ENCODE assay signal across 8 cellular contexts in the genomic region with DNA sequence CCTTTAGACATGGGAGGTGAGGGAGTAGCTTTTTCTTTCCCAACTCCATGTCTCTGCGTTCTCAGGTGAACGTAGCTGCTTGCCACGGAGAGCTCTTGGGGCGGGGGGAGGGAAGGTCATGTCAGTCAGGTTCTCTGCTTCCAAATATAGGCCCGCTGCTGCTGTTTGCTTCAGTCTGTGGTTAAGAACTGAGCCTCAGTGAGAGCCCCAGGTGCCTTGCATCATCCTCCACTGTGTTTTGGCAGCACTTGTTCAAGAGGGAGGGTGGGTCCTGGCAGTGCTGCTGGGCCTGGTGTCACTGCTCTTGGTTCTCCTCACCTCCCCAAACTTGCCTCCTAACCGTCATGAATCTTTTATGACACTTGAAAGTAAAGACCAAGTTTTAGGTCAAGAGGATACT. TPM values are rescaled to one million over a fixed set of nuclear protein-coding genes. Genes with fewer than 3 reads are reported as not detected.
DNase-seq lines count a peak whose midpoint lies in the region; ATAC-seq, FAIRE-seq and TF ChIP-seq lines count a peak whose summit lies in the region.

No MANE protein-coding gene starts in this region.

- peak overlapping the region; percentile 89 to 95 for H3K27ac Mint-ChIP-seq in T-cell

- POLR2A ChIA-PET in T-cell (lab: Charles Lee): interaction anchor here (0.6 to 1.1 kb wide), 7 partner anchors 19 to 1618 kb away, joined by 5 to 9 read pairs (median 5); no protein-coding TSS in a partner anchor

- TF ChIP-seq CTCF in GM13976 (IDR thresholded peaks at IDR 0.05; ENCODE audit: borderline replicate concordance, control extremely low read depth, extremely low read depth, insufficient read depth, missing control alignments): no peak

- peak; percentile 97 for ATAC-seq in HG02678 (IDR thresholded peaks at IDR 0.05; ENCODE audit: unreplicated experiment)
- ATAC-seq in T-cell (replicated peaks in 1 of 4): peak; percentile 98 to 99 (median 99)

- H3K27me3 Mint-ChIP-seq in T-cell: no peaks in the 10 kb centered on the region

- CTCF ChIA-PET in T-cell (lab: Charles Lee): interaction anchor here (0.5 to 1.7 kb wide), 6 partner anchors 11 to 481 kb away, joined by 3 to 7 read pairs (median 5); no protein-coding TSS in a partner anchor

- DNase-seq in GM13976 (ENCODE audit: low spot score) (peak; percentile 73), T-cell (peak; percentile 46 to 92 (median 74)), D341Med (ENCODE audit: low spot score) (no peak), NCI-H2029 treated with DMSO at 0.1 percent for 48 hours (lab: John Stamatoyannopoulos, UW) (no peak), Kasumi-1 (lab: John Stamatoyannopoulos, UW) (no peak), frontal cortex (ENCODE audit: low spot score in 2 of 2) (no peak)
- peak; percentile 53 for DNase-seq in central memory CD4-positive, alpha-beta T cell

- in situ Hi-C loops in GM13976 (cut with MboI; ENCODE audit: low sequenced_read_pairs, unreplicated experiment): no loop called here

- peaks cover 46 to 60% (median 59%) of the 10 kb centered on the region in 3 donors for H3K4me1 Mint-ChIP-seq in T-cell

- no peak for FAIRE-seq in frontal cortex (lab: Jason Lieb, UNC)

- peak overlapping the region; percentile 37 to 53 (median 49) for H3K4me3 Mint-ChIP-seq in T-cell

- peaks cover 12% of the 10 kb centered on the region for H3K36me3 Mint-ChIP-seq in T-cell

- no peaks in the 10 kb centered on the region for H3K9me3 Mint-ChIP-seq in T-cell

RNA-seq across cellular contexts. Expression of a gene that starts 46.6 kb away (rescaled TPM):
- total RNA-seq in T-cell: 10 to 100 TPM; 14.2 to 25.0 (median 17.8) TPM
- 10.6 TPM for total RNA-seq in frontal cortex

Comparison
In these comparisons a context has a peak if more than half of its experiments do, and no peak if none do; other contexts are left out.
1. DNase-seq: peak in GM13976 (single experiment), T-cell (34 of 34) and central memory CD4-positive, alpha-beta T cell (single experiment); none in D341Med (single experiment), NCI-H2029 treated with DMSO at 0.1 percent for 48 hours (single experiment), Kasumi-1 (0 of 2) and frontal cortex (0 of 2).